ENCODE assay signal across 1 cellular context in the genomic region with DNA sequence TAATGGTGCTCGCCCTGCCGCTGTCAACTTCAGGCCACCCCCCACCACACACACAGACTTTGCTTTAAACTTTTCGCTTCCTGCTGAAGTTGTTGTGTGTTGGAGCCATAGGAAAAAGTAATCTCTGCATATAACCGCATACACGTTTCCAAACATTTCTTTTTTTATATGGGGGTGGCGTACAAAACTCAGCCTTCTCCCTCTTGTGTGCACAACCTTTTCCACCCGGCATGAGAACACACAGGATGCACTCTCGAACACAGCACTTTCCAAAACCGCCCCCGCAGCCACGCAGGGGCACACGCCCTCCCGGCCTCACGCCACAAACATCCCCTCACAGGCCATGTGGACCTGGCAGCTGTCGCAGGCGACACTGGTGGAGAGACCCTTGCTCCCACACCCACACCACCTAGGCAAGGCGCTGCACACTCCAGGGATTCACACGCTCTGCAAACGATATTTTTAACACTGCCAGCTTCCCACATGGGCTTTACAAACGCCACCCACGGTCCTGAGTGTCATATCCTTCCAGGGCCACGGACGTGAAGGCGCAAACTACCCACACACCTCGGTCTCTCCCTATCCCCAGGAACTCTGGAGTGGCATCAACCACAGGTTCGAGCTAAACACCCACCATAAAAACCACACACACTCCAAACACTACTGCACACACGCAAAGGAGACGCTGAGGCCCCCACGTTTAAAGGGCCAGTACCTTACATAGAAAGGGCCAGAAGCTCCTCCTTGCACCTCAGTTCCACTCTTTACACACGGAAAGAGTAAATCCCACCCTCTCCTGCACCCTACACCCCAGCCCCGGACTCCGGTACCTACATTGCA.
A peak's percentile ranks its signal among the peaks of the same experiment; 100 is the strongest.
TF ChIP-seq lines count a peak whose summit lies in the region.

No MANE protein-coding gene starts in this region.

TF ChIP-seq in HEK293, 187 proteins besides CTCF, POLR2A, EP300 and RAD21 (continued from another document):
- no peak for TF ChIP-seq ZNF148 (tag by site-specific recombination; IDR thresholded peaks at IDR 0.05; ENCODE audit: borderline replicate concordance)
- no peak for TF ChIP-seq ZNF350 (tag by site-specific recombination; IDR thresholded peaks at IDR 0.05)
- no peak for TF ChIP-seq ZNF701 (tag by site-specific recombination; IDR thresholded peaks at IDR 0.05)
- no peak for TF ChIP-seq ZNF302 (tag by site-specific recombination; IDR thresholded peaks at IDR 0.05; ENCODE audit: low read depth)
- TF ChIP-seq ZNF548 (tag by site-specific recombination; IDR thresholded peaks at IDR 0.05) = 0 out of 2 replicates have a peak, but pooled peaks have one; percentile 23
- TF ChIP-seq ZNF169 (tag by site-specific recombination; IDR thresholded peaks at IDR 0.05) = no peak
- TF ChIP-seq SP7 (tag by site-specific recombination; IDR thresholded peaks at IDR 0.05) = no peak
- no peak for TF ChIP-seq ZNF571 (tag by site-specific recombination; IDR thresholded peaks at IDR 0.05)
- TF ChIP-seq ZNF146 (tag by site-specific recombination; IDR thresholded peaks at IDR 0.05) = no peak
- no peak for TF ChIP-seq ZNF704 (tag by site-specific recombination; IDR thresholded peaks at IDR 0.05)
- TF ChIP-seq SCRT2 (tag by site-specific recombination; IDR thresholded peaks at IDR 0.05) = no peak
- no peak for TF ChIP-seq HOXC10 (CRISPR knock-in tag; IDR thresholded peaks at IDR 0.05)
- no peak for TF ChIP-seq ZNF16 (tag by site-specific recombination; IDR thresholded peaks at IDR 0.05; ENCODE audit: low read depth)
- TF ChIP-seq ZNF776 (tag by site-specific recombination; IDR thresholded peaks at IDR 0.05; ENCODE audit: borderline replicate concordance) = no peak
- no peak for TF ChIP-seq AEBP2 (tag by site-specific recombination; IDR thresholded peaks at IDR 0.05; ENCODE audit: borderline replicate concordance)
- TF ChIP-seq RBAK (tag by site-specific recombination; IDR thresholded peaks at IDR 0.05) = no peak
- TF ChIP-seq ZNF184 (tag by site-specific recombination; IDR thresholded peaks at IDR 0.05) = no peak
- TF ChIP-seq, protein P1, sequence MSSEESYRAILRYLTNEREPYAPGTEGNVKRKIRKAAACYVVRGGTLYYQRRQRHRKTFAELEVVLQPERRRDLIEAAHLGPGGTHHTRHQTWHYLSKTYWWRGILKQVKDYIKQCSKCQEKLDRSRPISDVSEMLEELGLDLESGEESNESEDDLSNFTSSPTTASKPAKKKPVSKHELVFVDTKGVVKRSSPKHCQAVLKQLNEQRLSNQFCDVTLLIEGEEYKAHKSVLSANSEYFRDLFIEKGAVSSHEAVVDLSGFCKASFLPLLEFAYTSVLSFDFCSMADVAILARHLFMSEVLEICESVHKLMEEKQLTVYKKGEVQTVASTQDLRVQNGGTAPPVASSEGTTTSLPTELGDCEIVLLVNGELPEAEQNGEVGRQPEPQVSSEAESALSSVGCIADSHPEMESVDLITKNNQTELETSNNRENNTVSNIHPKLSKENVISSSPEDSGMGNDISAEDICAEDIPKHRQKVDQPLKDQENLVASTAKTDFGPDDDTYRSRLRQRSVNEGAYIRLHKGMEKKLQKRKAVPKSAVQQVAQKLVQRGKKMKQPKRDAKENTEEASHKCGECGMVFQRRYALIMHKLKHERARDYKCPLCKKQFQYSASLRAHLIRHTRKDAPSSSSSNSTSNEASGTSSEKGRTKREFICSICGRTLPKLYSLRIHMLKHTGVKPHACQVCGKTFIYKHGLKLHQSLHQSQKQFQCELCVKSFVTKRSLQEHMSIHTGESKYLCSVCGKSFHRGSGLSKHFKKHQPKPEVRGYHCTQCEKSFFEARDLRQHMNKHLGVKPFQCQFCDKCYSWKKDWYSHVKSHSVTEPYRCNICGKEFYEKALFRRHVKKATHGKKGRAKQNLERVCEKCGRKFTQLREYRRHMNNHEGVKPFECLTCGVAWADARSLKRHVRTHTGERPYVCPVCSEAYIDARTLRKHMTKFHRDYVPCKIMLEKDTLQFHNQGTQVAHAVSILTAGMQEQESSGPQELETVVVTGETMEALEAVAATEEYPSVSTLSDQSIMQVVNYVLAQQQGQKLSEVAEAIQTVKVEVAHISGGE (tag by site-specific recombination; conservative IDR thresholded peaks at IDR 0.05; ENCODE audit: low read depth) = 0 out of 2 replicates have a peak, but pooled peaks have one; percentile 15
- no peak for TF ChIP-seq ZNF623 (tag by site-specific recombination; IDR thresholded peaks at IDR 0.05)
- peak; percentile 14; the same call in 1 of the 2 replicates for TF ChIP-seq ZNF394 (tag by site-specific recombination; IDR thresholded peaks at IDR 0.05; ENCODE audit: borderline replicate concordance)
- no peak for TF ChIP-seq ZNF529 (tag by site-specific recombination; IDR thresholded peaks at IDR 0.05; ENCODE audit: insufficient replicate concordance)
- TF ChIP-seq ZNF792 (tag by site-specific recombination; IDR thresholded peaks at IDR 0.05) = no peak
- no peak for TF ChIP-seq ZNF341 (tag by site-specific recombination; IDR thresholded peaks at IDR 0.05; ENCODE audit: low read depth)
- no peak for TF ChIP-seq ZNF521 (tag by site-specific recombination; IDR thresholded peaks at IDR 0.05)
TF ChIP-seq in HEK293: peak in this region for 17.
